In genomic region chr21:42655797-42656770, GRCh38 we compare ENCODE assay signal across 12 cellular contexts. TPM values are rescaled to one million over a fixed set of nuclear protein-coding genes. Genes with fewer than 3 reads are reported as not detected.
A peak's percentile ranks its signal among the peaks of the same experiment; 100 is the strongest.
DNase-seq lines count a peak whose midpoint lies in the region; TF ChIP-seq lines count a peak whose summit lies in the region.
"Had no signal": no experiment of that assay in that cellular context is flagged by ENCODE, and none has a peak within 500 bp of the region (broad histone marks: within the 10 kb centered on the region; RNA-seq: fewer than 3 reads in every experiment).

No MANE protein-coding gene starts in this region.

- DNase-seq in NCI-H1417 (lab: John Stamatoyannopoulos, UW), result peak; percentile 15 to 45 (median 38)
- DNase-seq in NCI-H1417 treated with DMSO at 0.1 percent for 48 hours (lab: John Stamatoyannopoulos, UW), result no peak
- DNase-seq in NCI-H526 (lab: John Stamatoyannopoulos, UW), result peak; percentile 49 to 69
- DNase-seq in hepatocyte (ENCODE audit: low spot score), result peak; percentile 50
- peak; percentile 37 for DNase-seq in renal cortical epithelial cell (ENCODE audit: low read depth)
- DNase-seq in NCI-H524 treated with DMSO at 0.1 percent for 48 hours (lab: John Stamatoyannopoulos, UW), result no peak
- no peak for DNase-seq in posterior vena cava (ENCODE audit: low spot score)
- no peak for DNase-seq in COLO829 (ENCODE audit: low spot score)
- DNase-seq: 8988T, T-helper 1 cell, trophoblast cell had no signal

- no peak overlapping the region for H2AFZ ChIP-seq in hepatocyte

- TF ChIP-seq CTCF in hepatocyte (IDR thresholded peaks at IDR 0.05; ENCODE audit: poor library complexity), result no peak

- H3K27ac ChIP-seq in hepatocyte, result peak overlapping the region; percentile 66

- intact Hi-C loops in posterior vena cava (cut with DNase I), result no loop called here

- 55% methylated on average over 29 of the region's 31 CpGs for WGBS in hepatocyte (ENCODE audit: low lambda C conversion rate, missing lambda C conversion rate)

- peak overlapping the region; percentile 100 for H3K4me2 ChIP-seq in hepatocyte

- H3K27me3 ChIP-seq in hepatocyte, result no peaks in the 10 kb centered on the region

- H3K9me3 ChIP-seq in hepatocyte (ENCODE audit: low read depth), result no peaks in the 10 kb centered on the region

- H3K4me1 ChIP-seq in hepatocyte (ENCODE audit: insufficient read depth), result peaks cover 20% of the 10 kb centered on the region

- H3K4me3 ChIP-seq in hepatocyte, result no peak overlapping the region
- H3K4me3 ChIP-seq: K562 had no signal

- no peaks in the 10 kb centered on the region for H3K9me2 ChIP-seq in hepatocyte (replicated peaks; ENCODE audit: insufficient read depth)

- peaks cover 31% of the 10 kb centered on the region for H4K20me1 ChIP-seq in hepatocyte (ENCODE audit: insufficient read depth, poor library complexity, severe bottlenecking)

- no peaks in the 10 kb centered on the region for H3K36me3 ChIP-seq in hepatocyte (replicated peaks; ENCODE audit: insufficient read depth, low read depth)

- H3K79me2 ChIP-seq in hepatocyte, result peaks cover 62% of the 10 kb centered on the region

RNA-seq across cellular contexts. Expression of gene PDE9A, which starts 2.7 kb away (rescaled TPM):
- total RNA-seq in hepatocyte (19.6 and 21.0 TPM in 2 replicates), renal cortical epithelial cell (3.0 and 5.0 TPM in 2 replicates), posterior vena cava (1 to 10 TPM; 4.0 to 5.6 TPM)
- polyA plus RNA-seq in hepatocyte, result 14.3 and 18.2 TPM in 2 replicates

Comparison
In these comparisons a context has a peak if more than half of its experiments do, and no peak if none do; other contexts are left out.
1. DNase-seq: peak in NCI-H1417 (3 of 3), NCI-H526 (2 of 2), hepatocyte (single experiment) and renal cortical epithelial cell (single experiment); none in NCI-H1417 treated with DMSO at 0.1 percent for 48 hours (single experiment), NCI-H524 treated with DMSO at 0.1 percent for 48 hours (single experiment), posterior vena cava (single experiment) and COLO829 (single experiment).